Comparison of ENCODE assay signal across 17 cellular contexts in the genomic region with DNA sequence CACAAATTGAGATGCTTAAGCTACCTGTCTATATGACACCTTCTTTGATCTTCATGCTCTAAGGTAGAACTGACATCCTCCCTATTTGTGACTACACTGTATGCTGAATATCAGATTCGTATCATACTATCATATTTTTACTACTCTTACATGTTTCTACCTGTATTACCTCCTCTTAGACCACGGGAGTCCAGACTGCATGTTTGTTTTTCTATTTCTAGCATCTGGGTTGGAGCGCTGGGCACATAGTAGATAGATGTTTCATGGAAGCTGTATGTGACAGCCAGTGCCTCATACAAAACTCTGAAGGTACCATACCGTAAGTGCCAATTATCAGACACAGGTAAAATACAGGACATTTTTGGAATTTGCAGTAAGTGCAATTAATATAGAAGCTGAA. TPM values are rescaled to one million over a fixed set of nuclear protein-coding genes. Genes with fewer than 3 reads are reported as not detected.
A peak's percentile ranks its signal among the peaks of the same experiment; 100 is the strongest.
DNase-seq lines count a peak whose midpoint lies in the region; ATAC-seq and TF ChIP-seq lines count a peak whose summit lies in the region.
"Had no signal": no experiment of that assay in that cellular context is flagged by ENCODE, and none has a peak within 500 bp of the region (broad histone marks: within the 10 kb centered on the region; RNA-seq: fewer than 3 reads in every experiment).

No MANE protein-coding gene starts in this region.

- H3K4me2 ChIP-seq in skeletal muscle satellite cell (ENCODE audit: low read length) = no peak overlapping the region
- H3K4me2 ChIP-seq: A549 had no signal

- peak overlapping the region; percentile 56 for H3K4me3 Mint-ChIP-seq in activated CD4-positive, alpha-beta T cell treated with anti-CD3 and anti-CD28 coated beads, Interleukin-2, amount 10 ng/mL, durations not matched to agents 24 days and 14 days
- H3K4me3 Mint-ChIP-seq in T-helper 17 cell = peak overlapping the region; percentile 75
- H3K4me3 Mint-ChIP-seq: nephron had no signal

- H3K4me1 Mint-ChIP-seq in activated CD4-positive, alpha-beta T cell treated with anti-CD3 and anti-CD28 coated beads, Interleukin-2, amount 10 ng/mL, durations not matched to agents 24 days and 14 days = peaks cover 38% of the 10 kb centered on the region
- peaks cover 31% of the 10 kb centered on the region for H3K4me1 Mint-ChIP-seq in T-helper 17 cell
- H3K4me1 Mint-ChIP-seq: nephron had no signal

- H3K4me3 ChIP-seq in skeletal muscle satellite cell (ENCODE audit: low read length) (no peak overlapping the region), heart right ventricle (no peak overlapping the region)
- H3K4me3 ChIP-seq: A549 had no signal

- peak overlapping the region; percentile 78 for H3K9ac ChIP-seq in skeletal muscle satellite cell (ENCODE audit: low read depth, low read length)

- H3K36me3 ChIP-seq in skeletal muscle satellite cell (ENCODE audit: insufficient read depth, low read length) (peaks cover 35% of the 10 kb centered on the region), heart right ventricle (peaks cover 0 to 69% (median 16%) of the 10 kb centered on the region in 9 donors)

- no peak for DNase-seq in activated CD4-positive, alpha-beta T cell treated with anti-CD3 and anti-CD28 coated beads, Interleukin-2, amount 10 ng/mL, durations not matched to agents 24 days and 14 days
- DNase-seq in activated CD4-positive, alpha-beta T cell treated with anti-CD3 and anti-CD28 coated beads, Interleukin-2, amount 50 U/mL, for 4 hours = no peak
- DNase-seq in T-helper 17 cell = no peak
- DNase-seq in epithelial cell of prostate (ENCODE audit: low read depth, low spot score) = no peak
- DNase-seq in foreskin melanocyte = no peak
- DNase-seq in hypothalamus (lab: John Stamatoyannopoulos, UW) = no peak
- no peak for DNase-seq in heart right ventricle
- DNase-seq: activated CD4-positive, alpha-beta T cell treated with anti-CD3 and anti-CD28 coated beads, Interleukin-2, amount 50 U/mL, for 48 hours; activated naive CD4-positive, alpha-beta T cell treated with Interleukin-2 at 50 U/mL for 16 hours; Karpas-422; NCI-H2029 treated with DMSO at 0.1 percent for 48 hours; NCI-H774; retina; stimulated activated CD4-positive, alpha-beta T cell treated with anti-CD3 and anti-CD28 coated beads, Interleukin-2, amount 100 ng/mL, for 48 hours had no signal

- 79 to 94% methylated on average over 4 of the region's 4 CpGs for WGBS in heart right ventricle, 2 donors

- ATAC-seq in T-helper 17 cell = no peak
- no peak for ATAC-seq in heart right ventricle
- ATAC-seq: A549 had no signal

- intact Hi-C loops in activated CD4-positive, alpha-beta T cell treated with anti-CD3 and anti-CD28 coated beads, Interleukin-2, amount 10 ng/mL, durations not matched to agents 24 days and 14 days (cut with micrococcal nuclease) = loop anchor here (5.0 kb wide), 1 partner anchor 45 kb away; a partner anchor contains a TSS
- intact Hi-C loops in heart right ventricle (cut with DNase I) = no loop called here

- H3K9me3 Mint-ChIP-seq in activated CD4-positive, alpha-beta T cell treated with anti-CD3 and anti-CD28 coated beads, Interleukin-2, amount 10 ng/mL, durations not matched to agents 24 days and 14 days = peaks cover 30% of the 10 kb centered on the region

- H3K27me3 Mint-ChIP-seq in activated CD4-positive, alpha-beta T cell treated with anti-CD3 and anti-CD28 coated beads, Interleukin-2, amount 10 ng/mL, durations not matched to agents 24 days and 14 days = no peaks in the 10 kb centered on the region
- no peaks in the 10 kb centered on the region for H3K27me3 Mint-ChIP-seq in T-helper 17 cell

- H3K27ac ChIP-seq in epithelial cell of prostate = peak overlapping the region; percentile 98
- peak overlapping the region in 2 of 10 donors; percentile 43 to 72 for H3K27ac ChIP-seq in heart right ventricle

- H3K9me3 ChIP-seq in T-helper 17 cell (ENCODE audit: control insufficient read depth, low read length, poor library complexity, severe bottlenecking) (no peaks in the 10 kb centered on the region), skeletal muscle satellite cell (replicated peaks; ENCODE audit: low read length) (no peaks in the 10 kb centered on the region), heart right ventricle (peaks cover 0 to 19% (median 7%) of the 10 kb centered on the region in 11 donors)

- peaks cover 42% of the 10 kb centered on the region for H3K4me1 ChIP-seq in skeletal muscle satellite cell (ENCODE audit: control insufficient read depth, insufficient read depth, low read length)
- peaks cover 5 to 33% (median 15%) of the 10 kb centered on the region in 9 donors for H3K4me1 ChIP-seq in heart right ventricle

- peaks cover 19% of the 10 kb centered on the region for H3K36me3 Mint-ChIP-seq in activated CD4-positive, alpha-beta T cell treated with anti-CD3 and anti-CD28 coated beads, Interleukin-2, amount 10 ng/mL, durations not matched to agents 24 days and 14 days (ENCODE audit: low read depth)
- H3K36me3 Mint-ChIP-seq in T-helper 17 cell (ENCODE audit: low read depth) = no peaks in the 10 kb centered on the region

- peak overlapping the region; percentile 62 for H3K27ac Mint-ChIP-seq in activated CD4-positive, alpha-beta T cell treated with anti-CD3 and anti-CD28 coated beads, Interleukin-2, amount 10 ng/mL, durations not matched to agents 24 days and 14 days
- H3K27ac Mint-ChIP-seq in T-helper 17 cell = peak overlapping the region; percentile 73
- H3K27ac Mint-ChIP-seq: nephron had no signal

- H3K27me3 ChIP-seq in skeletal muscle satellite cell (ENCODE audit: control insufficient read depth, insufficient read depth, low read length) (no peaks in the 10 kb centered on the region), heart right ventricle (no peaks in the 10 kb centered on the region)

- TF ChIP-seq CTCF in heart right ventricle (IDR thresholded peaks at IDR 0.05) = no peak

RNA-seq across cellular contexts. Expression of a gene that starts 47.6 kb away (rescaled TPM):
- 0.71 and 1.3 TPM in 2 replicates for total RNA-seq in activated CD4-positive, alpha-beta T cell treated with anti-CD3 and anti-CD28 coated beads, Interleukin-2, amount 10 ng/mL, durations not matched to agents 24 days and 14 days
- 1 to 10 TPM; 1.7 to 4.1 TPM for total RNA-seq in T-helper 17 cell
- total RNA-seq in skeletal muscle satellite cell (2012; rRNA removed) = 8.3 and 12.7 TPM in 2 replicates
- 10 to 100 TPM in 2 of 10 donors, 1 to 10 TPM in 8; 7.7 to 15.7 (median 8.9) TPM for total RNA-seq in heart right ventricle
- polyA plus RNA-seq in heart right ventricle = 1 to 10 TPM; 2.8 to 5.2 TPM
